1 cellular context compared by ENCODE assay signal in the genomic region with DNA sequence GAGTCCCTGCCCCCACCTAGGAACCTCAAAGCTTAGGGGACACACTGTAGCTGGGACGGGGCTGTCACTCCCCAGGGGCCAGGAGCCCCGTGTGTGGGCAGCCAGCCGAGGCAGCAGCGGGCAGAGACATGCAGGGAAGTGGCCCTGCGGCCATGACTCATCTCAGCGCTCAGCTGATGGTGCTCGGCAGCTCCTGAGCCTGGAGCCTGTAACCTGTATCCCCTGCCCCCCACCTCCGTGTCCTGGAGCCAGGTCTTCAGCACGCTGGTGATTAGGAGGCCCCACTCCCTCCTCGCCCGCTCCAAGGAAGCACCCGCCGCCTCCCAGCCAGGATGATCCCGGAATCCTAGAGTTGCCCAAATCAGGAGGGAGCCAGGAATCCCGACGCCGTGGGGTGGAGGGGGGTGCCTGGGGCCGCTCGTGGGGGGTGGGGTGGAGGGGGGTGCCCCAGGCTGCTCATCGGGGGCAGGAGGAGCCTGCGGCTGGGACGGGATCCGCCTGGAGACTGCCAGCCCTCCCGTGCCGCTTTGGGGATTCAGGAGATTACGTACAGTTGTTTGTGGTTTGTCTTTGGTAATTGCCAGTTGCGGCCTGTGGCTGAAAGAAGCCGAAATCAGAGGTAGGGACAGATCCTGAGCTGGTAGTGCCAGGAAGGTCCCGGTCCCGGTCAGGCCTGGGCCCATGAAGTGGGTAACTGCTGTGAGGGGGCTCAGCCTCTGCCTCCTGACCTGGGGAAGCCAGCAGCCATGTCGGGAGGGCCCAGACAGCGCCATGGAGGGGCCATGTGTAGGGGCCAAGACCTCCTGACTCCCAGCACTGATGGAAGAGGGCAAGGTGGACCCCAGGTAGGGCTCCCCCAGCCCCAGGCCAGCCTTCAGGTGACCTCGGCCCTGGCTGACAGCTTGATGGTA.
A peak's percentile ranks its signal among the peaks of the same experiment; 100 is the strongest.
TF ChIP-seq lines count a peak whose summit lies in the region.

No MANE protein-coding gene starts in this region.

TF ChIP-seq in K562, 482 proteins besides CTCF, POLR2A, EP300 and RAD21:
- TF ChIP-seq, protein P1, sequence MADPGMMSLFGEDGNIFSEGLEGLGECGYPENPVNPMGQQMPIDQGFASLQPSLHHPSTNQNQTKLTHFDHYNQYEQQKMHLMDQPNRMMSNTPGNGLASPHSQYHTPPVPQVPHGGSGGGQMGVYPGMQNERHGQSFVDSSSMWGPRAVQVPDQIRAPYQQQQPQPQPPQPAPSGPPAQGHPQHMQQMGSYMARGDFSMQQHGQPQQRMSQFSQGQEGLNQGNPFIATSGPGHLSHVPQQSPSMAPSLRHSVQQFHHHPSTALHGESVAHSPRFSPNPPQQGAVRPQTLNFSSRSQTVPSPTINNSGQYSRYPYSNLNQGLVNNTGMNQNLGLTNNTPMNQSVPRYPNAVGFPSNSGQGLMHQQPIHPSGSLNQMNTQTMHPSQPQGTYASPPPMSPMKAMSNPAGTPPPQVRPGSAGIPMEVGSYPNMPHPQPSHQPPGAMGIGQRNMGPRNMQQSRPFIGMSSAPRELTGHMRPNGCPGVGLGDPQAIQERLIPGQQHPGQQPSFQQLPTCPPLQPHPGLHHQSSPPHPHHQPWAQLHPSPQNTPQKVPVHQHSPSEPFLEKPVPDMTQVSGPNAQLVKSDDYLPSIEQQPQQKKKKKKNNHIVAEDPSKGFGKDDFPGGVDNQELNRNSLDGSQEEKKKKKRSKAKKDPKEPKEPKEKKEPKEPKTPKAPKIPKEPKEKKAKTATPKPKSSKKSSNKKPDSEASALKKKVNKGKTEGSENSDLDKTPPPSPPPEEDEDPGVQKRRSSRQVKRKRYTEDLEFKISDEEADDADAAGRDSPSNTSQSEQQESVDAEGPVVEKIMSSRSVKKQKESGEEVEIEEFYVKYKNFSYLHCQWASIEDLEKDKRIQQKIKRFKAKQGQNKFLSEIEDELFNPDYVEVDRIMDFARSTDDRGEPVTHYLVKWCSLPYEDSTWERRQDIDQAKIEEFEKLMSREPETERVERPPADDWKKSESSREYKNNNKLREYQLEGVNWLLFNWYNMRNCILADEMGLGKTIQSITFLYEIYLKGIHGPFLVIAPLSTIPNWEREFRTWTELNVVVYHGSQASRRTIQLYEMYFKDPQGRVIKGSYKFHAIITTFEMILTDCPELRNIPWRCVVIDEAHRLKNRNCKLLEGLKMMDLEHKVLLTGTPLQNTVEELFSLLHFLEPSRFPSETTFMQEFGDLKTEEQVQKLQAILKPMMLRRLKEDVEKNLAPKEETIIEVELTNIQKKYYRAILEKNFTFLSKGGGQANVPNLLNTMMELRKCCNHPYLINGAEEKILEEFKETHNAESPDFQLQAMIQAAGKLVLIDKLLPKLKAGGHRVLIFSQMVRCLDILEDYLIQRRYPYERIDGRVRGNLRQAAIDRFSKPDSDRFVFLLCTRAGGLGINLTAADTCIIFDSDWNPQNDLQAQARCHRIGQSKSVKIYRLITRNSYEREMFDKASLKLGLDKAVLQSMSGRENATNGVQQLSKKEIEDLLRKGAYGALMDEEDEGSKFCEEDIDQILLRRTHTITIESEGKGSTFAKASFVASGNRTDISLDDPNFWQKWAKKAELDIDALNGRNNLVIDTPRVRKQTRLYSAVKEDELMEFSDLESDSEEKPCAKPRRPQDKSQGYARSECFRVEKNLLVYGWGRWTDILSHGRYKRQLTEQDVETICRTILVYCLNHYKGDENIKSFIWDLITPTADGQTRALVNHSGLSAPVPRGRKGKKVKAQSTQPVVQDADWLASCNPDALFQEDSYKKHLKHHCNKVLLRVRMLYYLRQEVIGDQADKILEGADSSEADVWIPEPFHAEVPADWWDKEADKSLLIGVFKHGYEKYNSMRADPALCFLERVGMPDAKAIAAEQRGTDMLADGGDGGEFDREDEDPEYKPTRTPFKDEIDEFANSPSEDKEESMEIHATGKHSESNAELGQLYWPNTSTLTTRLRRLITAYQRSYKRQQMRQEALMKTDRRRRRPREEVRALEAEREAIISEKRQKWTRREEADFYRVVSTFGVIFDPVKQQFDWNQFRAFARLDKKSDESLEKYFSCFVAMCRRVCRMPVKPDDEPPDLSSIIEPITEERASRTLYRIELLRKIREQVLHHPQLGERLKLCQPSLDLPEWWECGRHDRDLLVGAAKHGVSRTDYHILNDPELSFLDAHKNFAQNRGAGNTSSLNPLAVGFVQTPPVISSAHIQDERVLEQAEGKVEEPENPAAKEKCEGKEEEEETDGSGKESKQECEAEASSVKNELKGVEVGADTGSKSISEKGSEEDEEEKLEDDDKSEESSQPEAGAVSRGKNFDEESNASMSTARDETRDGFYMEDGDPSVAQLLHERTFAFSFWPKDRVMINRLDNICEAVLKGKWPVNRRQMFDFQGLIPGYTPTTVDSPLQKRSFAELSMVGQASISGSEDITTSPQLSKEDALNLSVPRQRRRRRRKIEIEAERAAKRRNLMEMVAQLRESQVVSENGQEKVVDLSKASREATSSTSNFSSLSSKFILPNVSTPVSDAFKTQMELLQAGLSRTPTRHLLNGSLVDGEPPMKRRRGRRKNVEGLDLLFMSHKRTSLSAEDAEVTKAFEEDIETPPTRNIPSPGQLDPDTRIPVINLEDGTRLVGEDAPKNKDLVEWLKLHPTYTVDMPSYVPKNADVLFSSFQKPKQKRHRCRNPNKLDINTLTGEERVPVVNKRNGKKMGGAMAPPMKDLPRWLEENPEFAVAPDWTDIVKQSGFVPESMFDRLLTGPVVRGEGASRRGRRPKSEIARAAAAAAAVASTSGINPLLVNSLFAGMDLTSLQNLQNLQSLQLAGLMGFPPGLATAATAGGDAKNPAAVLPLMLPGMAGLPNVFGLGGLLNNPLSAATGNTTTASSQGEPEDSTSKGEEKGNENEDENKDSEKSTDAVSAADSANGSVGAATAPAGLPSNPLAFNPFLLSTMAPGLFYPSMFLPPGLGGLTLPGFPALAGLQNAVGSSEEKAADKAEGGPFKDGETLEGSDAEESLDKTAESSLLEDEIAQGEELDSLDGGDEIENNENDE (IDR thresholded peaks at IDR 0.05; ENCODE audit: low read depth, low read length) = no peak
- TF ChIP-seq, protein P2, sequence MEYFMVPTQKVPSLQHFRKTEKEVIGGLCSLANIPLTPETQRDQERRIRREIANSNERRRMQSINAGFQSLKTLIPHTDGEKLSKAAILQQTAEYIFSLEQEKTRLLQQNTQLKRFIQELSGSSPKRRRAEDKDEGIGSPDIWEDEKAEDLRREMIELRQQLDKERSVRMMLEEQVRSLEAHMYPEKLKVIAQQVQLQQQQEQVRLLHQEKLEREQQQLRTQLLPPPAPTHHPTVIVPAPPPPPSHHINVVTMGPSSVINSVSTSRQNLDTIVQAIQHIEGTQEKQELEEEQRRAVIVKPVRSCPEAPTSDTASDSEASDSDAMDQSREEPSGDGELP (CRISPR knock-in tag; IDR thresholded peaks at IDR 0.05; ENCODE audit: borderline replicate concordance) = peak; percentile 53; the same call in 1 of the 2 replicates
- TF ChIP-seq RFX7 (CRISPR knock-in tag; IDR thresholded peaks at IDR 0.05) = no peak
